8 cellular contexts compared by ENCODE assay signal in the genomic region with DNA sequence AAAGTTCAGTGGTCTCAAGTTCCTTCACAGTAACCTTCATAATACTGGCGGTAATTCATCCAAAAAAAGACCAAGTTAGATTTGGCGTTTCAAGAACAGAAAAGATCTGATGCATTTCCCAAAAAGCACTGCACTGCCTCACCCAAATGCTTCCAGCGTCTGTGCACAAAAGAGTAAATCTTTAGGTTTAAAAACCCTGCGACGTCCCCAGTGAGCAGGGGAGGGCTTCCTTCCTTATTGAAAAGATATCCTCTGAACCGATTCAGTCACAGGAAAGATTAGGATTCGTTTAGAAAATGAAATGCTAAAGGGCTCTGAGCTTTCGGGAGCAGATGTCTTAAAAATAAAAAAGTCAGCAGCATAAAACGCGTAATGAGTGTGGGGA. TPM values are rescaled to one million over a fixed set of nuclear protein-coding genes. Genes with fewer than 3 reads are reported as not detected.
DNase-seq lines count a peak whose midpoint lies in the region; ATAC-seq and TF ChIP-seq lines count a peak whose summit lies in the region.

No MANE protein-coding gene starts in this region.

- peak overlapping the region; percentile 85 for H3K4me2 ChIP-seq in H9 (ENCODE audit: insufficient read depth, insufficient read length, low read length)

- H3K9ac ChIP-seq in H9 (ENCODE audit: extremely low read depth, insufficient read length, low read length) (peak overlapping the region; percentile 68), iPS-15b (ENCODE audit: low read depth, low read length) (peak overlapping the region; percentile 93)

- H3K23me2 ChIP-seq in H9 (ENCODE audit: insufficient read length, low read depth, low read length, poor library complexity, severe bottlenecking), result peaks cover 9% of the 10 kb centered on the region

- no peak overlapping the region for H4K5ac ChIP-seq in H9 (ENCODE audit: insufficient read length, low read depth, low read length)

- H3K27ac ChIP-seq in H9 (ENCODE audit: insufficient read length, low read depth, low read length), result peak overlapping the region; percentile 50

- H3K4me3 Mint-ChIP-seq in H9 (peak overlapping the region; percentile 92 to 93), activated B cell treated with CpG ODN at 0.5 μM for 24 hours (peak overlapping the region; percentile 95)
- H3K4me3 Mint-ChIP-seq in stimulated activated naive CD8-positive, alpha-beta T cell treated with anti-CD3 and anti-CD28 coated beads, Interleukin-15, amount 100 ng/mL, for 72 hours, result peak overlapping the region; percentile 93 to 94

- peak overlapping the region; percentile 69 for H3K4me3 ChIP-seq in iPS-15b (ENCODE audit: low read depth, low read length)

- H4K20me1 ChIP-seq in H9 (ENCODE audit: control insufficient read depth, insufficient read depth, insufficient read length), result no peaks in the 10 kb centered on the region

- H2BK15ac ChIP-seq in H9 (ENCODE audit: low read depth, low read length), result no peak overlapping the region

- H2AFZ ChIP-seq in H9 (ENCODE audit: low read length), result no peak overlapping the region

- no peak overlapping the region for H2BK12ac ChIP-seq in H9 (ENCODE audit: insufficient read length, low read depth, low read length)

- H3K79me2 ChIP-seq in H9 (ENCODE audit: insufficient read depth, low read length), result no peaks in the 10 kb centered on the region

- no CpG with 5 or more reads among the region's 10 CpGs for WGBS in H9 (ENCODE audit: extremely low coverage, insufficient read length, low lambda C conversion rate)

- H3K18ac ChIP-seq in H9 (ENCODE audit: insufficient read length, low read depth, low read length), result no peak overlapping the region

- H3K4ac ChIP-seq in H9 (ENCODE audit: low read depth, low read length), result no peak overlapping the region

- no peaks in the 10 kb centered on the region for H3K9me3 Mint-ChIP-seq in H9
- H3K9me3 Mint-ChIP-seq in activated B cell treated with CpG ODN at 0.5 μM for 24 hours, result no peaks in the 10 kb centered on the region
- H3K9me3 Mint-ChIP-seq in stimulated activated naive CD8-positive, alpha-beta T cell treated with anti-CD3 and anti-CD28 coated beads, Interleukin-15, amount 100 ng/mL, for 72 hours, result no peaks in the 10 kb centered on the region

- H2BK20ac ChIP-seq in H9 (ENCODE audit: low read depth, low read length, poor library complexity, severe bottlenecking), result no peak overlapping the region

- H2BK5ac ChIP-seq in H9 (ENCODE audit: insufficient read length, low read length), result no peak overlapping the region

- H3K27me3 ChIP-seq in H9 (ENCODE audit: insufficient read depth, low read length) (no peaks in the 10 kb centered on the region), iPS-15b (ENCODE audit: control insufficient read depth, insufficient read depth, low read length) (no peaks in the 10 kb centered on the region)

- H2AK5ac ChIP-seq in H9 (ENCODE audit: insufficient read length, low read length), result no peak overlapping the region

- no peak overlapping the region for H4K91ac ChIP-seq in H9 (ENCODE audit: insufficient read length, low read depth, low read length)

- no peaks in the 10 kb centered on the region for H3K79me1 ChIP-seq in H9 (ENCODE audit: insufficient read depth, low read depth, low read length, poor library complexity, severe bottlenecking)

- H3K14ac ChIP-seq in H9 (ENCODE audit: insufficient read depth, low read length), result peak overlapping the region; percentile 55; the same call in 1 of the 2 replicates

- H3K9me3 ChIP-seq in H9 (ENCODE audit: control insufficient read depth, low read depth, low read length), result no peaks in the 10 kb centered on the region
- no peaks in the 10 kb centered on the region for H3K9me3 ChIP-seq in iPS-15b (ENCODE audit: control insufficient read depth, insufficient read depth, low read length)

- no peak overlapping the region for H3K56ac ChIP-seq in H9 (ENCODE audit: insufficient read length, low read depth, low read length)

- H3K36me3 Mint-ChIP-seq in H9 (ENCODE audit: insufficient read depth in 1 of 3, low read depth in 3 of 3) (peaks cover 10 to 35% (median 29%) of the 10 kb centered on the region in 3 experiments), activated B cell treated with CpG ODN at 0.5 μM for 24 hours (ENCODE audit: low read depth) (peaks cover 34% of the 10 kb centered on the region)

- peaks cover 3% of the 10 kb centered on the region for H3K4me1 ChIP-seq in H9 (ENCODE audit: insufficient read depth, low read length)
- H3K4me1 ChIP-seq in iPS-15b (ENCODE audit: control insufficient read depth, insufficient read depth, low read length), result peaks cover 5% of the 10 kb centered on the region

- H3K27ac Mint-ChIP-seq in H9 (peak overlapping the region; percentile 82 to 97 (median 95); a peak in 6 of 7 replicates), activated B cell treated with CpG ODN at 0.5 μM for 24 hours (peak overlapping the region; percentile 98)
- H3K27ac Mint-ChIP-seq in stimulated activated naive CD8-positive, alpha-beta T cell treated with anti-CD3 and anti-CD28 coated beads, Interleukin-15, amount 100 ng/mL, for 72 hours, result peak overlapping the region; percentile 97 to 98

- intact Hi-C loops in activated B cell treated with CpG ODN at 0.5 μM for 24 hours (cut with micrococcal nuclease), result loop anchor here (1.0 to 2.0 kb wide), 8 partner anchors 24 to 689 kb away; a partner anchor contains a TSS

- CTCF ChIA-PET in activated B cell treated with CpG ODN at 0.5 μM for 24 hours (lab: Charles Lee), result interaction anchor here (0.6 to 9.7 kb wide), 6 partner anchors 25 to 417 kb away, joined by 3 to 118 read pairs (median 6); a partner anchor contains a TSS

- no peak overlapping the region for H3K23ac ChIP-seq in H9 (ENCODE audit: insufficient read length, low read depth, low read length)

- DNase-seq in AG08396 (ENCODE audit: low spot score) (peak; percentile 8), H9 (no peak), activated B cell treated with CpG ODN at 0.5 μM for 24 hours (no peak), T-helper 9 cell (no peak), NCI-H2107 treated with DMSO at 0.1 percent for 48 hours (lab: John Stamatoyannopoulos, UW; ENCODE audit: unreplicated experiment) (no peak)
- no peak for DNase-seq in stimulated activated naive CD8-positive, alpha-beta T cell treated with anti-CD3 and anti-CD28 coated beads, Interleukin-15, amount 100 ng/mL, for 72 hours

- no peak overlapping the region for H2BK120ac ChIP-seq in H9 (ENCODE audit: low read depth, low read length, poor library complexity, severe bottlenecking)

- H3T11ph ChIP-seq in H9 (ENCODE audit: low read length), result no peak overlapping the region

- H3K27me3 Mint-ChIP-seq in H9 (ENCODE audit: low read depth), result no peaks in the 10 kb centered on the region
- H3K27me3 Mint-ChIP-seq in activated B cell treated with CpG ODN at 0.5 μM for 24 hours, result no peaks in the 10 kb centered on the region
- H3K27me3 Mint-ChIP-seq in stimulated activated naive CD8-positive, alpha-beta T cell treated with anti-CD3 and anti-CD28 coated beads, Interleukin-15, amount 100 ng/mL, for 72 hours, result no peaks in the 10 kb centered on the region

- ATAC-seq in activated B cell treated with CpG ODN at 0.5 μM for 24 hours (ENCODE audit: low read depth) (peak; percentile 3), HG03378 (IDR thresholded peaks at IDR 0.05; ENCODE audit: unreplicated experiment) (no peak)
- peak; percentile 1 for ATAC-seq in stimulated activated naive CD8-positive, alpha-beta T cell treated with anti-CD3 and anti-CD28 coated beads, Interleukin-15, amount 100 ng/mL, for 72 hours

- H3K36me3 ChIP-seq in iPS-15b (ENCODE audit: control insufficient read depth, insufficient read depth, low read length), result peaks cover 5% of the 10 kb centered on the region

- TF ChIP-seq CTCF in H9 (conservative IDR thresholded peaks at IDR 0.05) (no peak), activated B cell treated with CpG ODN at 0.5 μM for 24 hours (IDR thresholded peaks at IDR 0.05) (no peak)

- H4K8ac ChIP-seq in H9 (replicated peaks; ENCODE audit: insufficient read length, low read depth, low read length), result no peak overlapping the region

- H3K4me1 Mint-ChIP-seq in H9, result peaks cover 19 to 22% of the 10 kb centered on the region in 2 experiments
- H3K4me1 Mint-ChIP-seq in activated B cell treated with CpG ODN at 0.5 μM for 24 hours, result peaks cover 36% of the 10 kb centered on the region
- peaks cover 23% of the 10 kb centered on the region for H3K4me1 Mint-ChIP-seq in stimulated activated naive CD8-positive, alpha-beta T cell treated with anti-CD3 and anti-CD28 coated beads, Interleukin-15, amount 100 ng/mL, for 72 hours

- POLR2A ChIA-PET in activated B cell treated with CpG ODN at 0.5 μM for 24 hours (lab: Charles Lee), result interaction anchor here (1.1 to 4.0 kb wide), 18 partner anchors 25 to 425 kb away, joined by 3 to 80 read pairs (median 14); a partner anchor contains a TSS

RNA-seq across cellular contexts. Expression of a gene that starts 0.7 kb away (rescaled TPM):
- total RNA-seq in H9 (2021), result 33.9 and 36.9 TPM in 2 replicates
- 17.3 and 18.5 TPM in 2 replicates for total RNA-seq in activated B cell treated with CpG ODN at 0.5 μM for 24 hours
